ENCODE assay signal across 10 cellular contexts in genomic region chr4:133147365-133147821, GRCh38. TPM values are rescaled to one million over a fixed set of nuclear protein-coding genes. Genes with fewer than 3 reads are reported as not detected.
DNase-seq lines count a peak whose midpoint lies in the region; ATAC-seq and TF ChIP-seq lines count a peak whose summit lies in the region.
"Had no signal": no experiment of that assay in that cellular context is flagged by ENCODE, and none has a peak within 500 bp of the region (broad histone marks: within the 10 kb centered on the region; RNA-seq: fewer than 3 reads in every experiment).

No MANE protein-coding gene starts in this region.

- no peaks in the 10 kb centered on the region for H3K4me1 ChIP-seq in RWPE2 (ENCODE audit: insufficient read depth, poor library complexity, severe bottlenecking)

- no peaks in the 10 kb centered on the region for H3K9me3 ChIP-seq in RWPE2 (ENCODE audit: severe bottlenecking)
- H3K9me3 ChIP-seq: left lung had no signal

- intact Hi-C loops in head of caudate nucleus (cut with DNase I) = loop anchor here (10.0 kb wide), 1 partner anchor 193 kb away; no protein-coding TSS in a partner anchor

- peaks cover 0 to 9% (median 0%) of the 10 kb centered on the region in 3 donors for H3K36me3 Mint-ChIP-seq in naive thymus-derived CD8-positive, alpha-beta T cell

- no peak overlapping the region for H3K27ac Mint-ChIP-seq in naive thymus-derived CD8-positive, alpha-beta T cell

- DNase-seq in GM13976 (ENCODE audit: low spot score) (peak; percentile 13), RWPE2 (ENCODE audit: low spot score) (no peak), head of caudate nucleus (peak in 29 of 42 donors; percentile 11 to 65 (median 42)), skeletal muscle cell (ENCODE audit: low read depth) (no peak), epidermal melanocyte (ENCODE audit: insufficient read length, low spot score) (no peak)
- DNase-seq in naive thymus-derived CD8-positive, alpha-beta T cell = no peak
- DNase-seq: activated naive CD4-positive, alpha-beta T cell had no signal

- peaks cover 4 to 32% (median 24%) of the 10 kb centered on the region in 4 donors for H3K4me1 Mint-ChIP-seq in naive thymus-derived CD8-positive, alpha-beta T cell

- POLR2A ChIA-PET in naive thymus-derived CD8-positive, alpha-beta T cell (lab: Charles Lee) = no interaction called here

- peak overlapping the region in 1 of 10 donors; percentile 4 for H3K4me3 Mint-ChIP-seq in naive thymus-derived CD8-positive, alpha-beta T cell

- no peak for ATAC-seq in RWPE2 (ENCODE audit: low read depth)
- ATAC-seq in naive thymus-derived CD8-positive, alpha-beta T cell = no peak
- no peak for ATAC-seq in HG02571 (IDR thresholded peaks at IDR 0.05; ENCODE audit: unreplicated experiment)
- ATAC-seq in HG02852 (IDR thresholded peaks at IDR 0.05; ENCODE audit: unreplicated experiment) = no peak

- TF ChIP-seq CTCF in GM13976 (IDR thresholded peaks at IDR 0.05; ENCODE audit: borderline replicate concordance, control extremely low read depth, extremely low read depth, insufficient read depth, missing control alignments) = no peak
- TF ChIP-seq CTCF in RWPE2 (IDR thresholded peaks at IDR 0.05; ENCODE audit: poor library complexity, severe bottlenecking) = no peak

- peaks cover 35 to 66% (median 53%) of the 10 kb centered on the region in 5 donors for H3K27me3 Mint-ChIP-seq in naive thymus-derived CD8-positive, alpha-beta T cell

- H3K4me3 ChIP-seq in RWPE2 (ENCODE audit: severe bottlenecking) (peak overlapping the region; percentile 32), skeletal muscle cell (ENCODE audit: low read depth, low read length) (peak overlapping the region; percentile 66)

- peaks cover 89% of the 10 kb centered on the region for H3K27me3 ChIP-seq in RWPE2 (ENCODE audit: insufficient read depth, poor library complexity, severe bottlenecking)

- no peak overlapping the region for H3K27ac ChIP-seq in RWPE2 (ENCODE audit: poor library complexity, severe bottlenecking)
- H3K27ac ChIP-seq: left lung had no signal

- in situ Hi-C loops in GM13976 (cut with MboI; ENCODE audit: low sequenced_read_pairs, unreplicated experiment) = no loop called here

- H3K36me3 ChIP-seq in RWPE2 (ENCODE audit: low read depth) = no peaks in the 10 kb centered on the region
- H3K36me3 ChIP-seq: left lung had no signal

- H3K9me3 Mint-ChIP-seq in naive thymus-derived CD8-positive, alpha-beta T cell = peaks cover 0 to 12% (median 0%) of the 10 kb centered on the region in 9 donors

RNA-seq across cellular contexts. Expression of gene PCDH10, which starts 1.7 kb away (rescaled TPM):
- total RNA-seq in naive thymus-derived CD8-positive, alpha-beta T cell = not detected
- polyA plus RNA-seq in naive thymus-derived CD8-positive, alpha-beta T cell = not detected

Comparison
In these comparisons a context has a peak if more than half of its experiments do, and no peak if none do; other contexts are left out.
1. DNase-seq: peak in GM13976 (single experiment) and head of caudate nucleus (29 of 42); none in RWPE2 (single experiment), skeletal muscle cell (single experiment), naive thymus-derived CD8-positive, alpha-beta T cell (0 of 10) and epidermal melanocyte (single experiment).